Comparison of ENCODE assay signal across 10 cellular contexts in the genomic region with DNA sequence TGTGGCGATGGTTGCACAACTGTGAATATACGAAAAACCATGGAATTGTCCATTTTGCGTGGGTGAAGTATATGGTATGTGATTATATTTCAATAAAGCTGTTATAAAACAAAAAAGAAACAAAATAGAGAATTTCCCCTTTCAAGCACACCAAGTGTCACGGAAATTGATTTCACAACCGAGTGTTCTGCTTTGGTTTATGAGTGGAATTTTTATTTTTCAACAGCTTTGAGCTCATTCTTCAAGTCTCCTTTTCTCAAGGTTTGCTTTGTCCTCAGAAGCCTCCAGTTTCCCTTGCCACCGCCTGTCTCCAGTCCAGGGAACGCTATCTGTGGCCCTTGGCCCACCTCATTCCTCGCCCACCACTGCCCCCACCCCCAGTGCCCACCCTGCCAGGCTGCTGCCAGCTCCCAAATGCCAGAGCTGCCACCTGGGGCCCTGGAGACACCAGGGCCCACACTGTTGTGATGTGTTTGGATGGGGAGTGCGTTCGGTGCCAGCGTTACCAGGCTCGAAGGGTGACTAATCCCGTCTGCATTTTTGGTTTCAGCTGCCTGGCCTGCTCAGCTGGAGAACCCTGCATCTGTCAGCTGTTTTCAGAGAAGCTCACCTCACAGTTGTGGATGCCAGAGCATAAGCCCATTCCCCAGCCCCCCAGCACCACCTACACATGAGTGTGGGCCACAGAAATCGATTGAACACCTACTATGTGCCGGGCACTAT. TPM values are rescaled to one million over a fixed set of nuclear protein-coding genes. Genes with fewer than 3 reads are reported as not detected.
DNase-seq lines count a peak whose midpoint lies in the region; ATAC-seq, FAIRE-seq and TF ChIP-seq lines count a peak whose summit lies in the region.
"Had no signal": no experiment of that assay in that cellular context is flagged by ENCODE, and none has a peak within 500 bp of the region (broad histone marks: within the 10 kb centered on the region; RNA-seq: fewer than 3 reads in every experiment).

No MANE protein-coding gene starts in this region.

- no peak for ATAC-seq in HG03457 (IDR thresholded peaks at IDR 0.05; ENCODE audit: unreplicated experiment)
- ATAC-seq in GM18498 (IDR thresholded peaks at IDR 0.05; ENCODE audit: unreplicated experiment): no peak
- no peak for ATAC-seq in HG02798 (IDR thresholded peaks at IDR 0.05; ENCODE audit: poor library complexity, unreplicated experiment)

- peak overlapping the region; percentile 96 for H3K27ac ChIP-seq in RWPE1

- DNase-seq in COLO668 (lab: John Stamatoyannopoulos, UW; ENCODE audit: unreplicated experiment) (peak; percentile 22), RWPE1 (ENCODE audit: low spot score) (peak; percentile 90), fibroblast of the aortic adventitia (ENCODE audit: low read depth) (peak; percentile 87), posterior vena cava (ENCODE audit: low spot score) (peak; percentile 93), GM19239 (ENCODE audit: insufficient read length, low spot score) (no peak)
- DNase-seq: activated gamma-delta T cell, NCI-H1436 treated with DMSO at 0.1 percent for 48 hours had no signal

- H3K4me3 ChIP-seq in fibroblast of the aortic adventitia (ENCODE audit: low read depth, low read length): no peak overlapping the region

- intact Hi-C loops in posterior vena cava (cut with DNase I): no loop called here

- CTCF ChIA-PET in RWPE1 (lab: Yijun Ruan, JAX): interaction anchor here (0.5 to 1.1 kb wide), 7 partner anchors 11 to 199 kb away, joined by 3 to 8 read pairs (median 4); no protein-coding TSS in a partner anchor

- FAIRE-seq in GM19239 (lab: Jason Lieb, UNC): no peak

- POLR2A ChIA-PET in RWPE1 (lab: Yijun Ruan, JAX; ENCODE audit: low non-redundant PET): interaction anchor here (0.6 kb wide), 1 partner anchor 37 kb away, joined by 7 read pairs; no protein-coding TSS in a partner anchor

- no peak for TF ChIP-seq CTCF in RWPE1 (conservative IDR thresholded peaks at IDR 0.05; ENCODE audit: low read depth)
- no peak for TF ChIP-seq CTCF in fibroblast of the aortic adventitia (IDR thresholded peaks at IDR 0.05; ENCODE audit: insufficient read depth, low read length)

RNA-seq across cellular contexts. Expression of a gene that starts 30.4 kb away (rescaled TPM):
- total RNA-seq in fibroblast of the aortic adventitia (ENCODE audit: low replicate concordance) (22.2 and 44.1 TPM in 2 replicates), posterior vena cava (1,000 to 10,000 TPM in 1 of 2 donors, 100 to 1,000 TPM in 1; 445 to 1,411 TPM)
